ENCODE assay signal across 8 cellular contexts in the genomic region with DNA sequence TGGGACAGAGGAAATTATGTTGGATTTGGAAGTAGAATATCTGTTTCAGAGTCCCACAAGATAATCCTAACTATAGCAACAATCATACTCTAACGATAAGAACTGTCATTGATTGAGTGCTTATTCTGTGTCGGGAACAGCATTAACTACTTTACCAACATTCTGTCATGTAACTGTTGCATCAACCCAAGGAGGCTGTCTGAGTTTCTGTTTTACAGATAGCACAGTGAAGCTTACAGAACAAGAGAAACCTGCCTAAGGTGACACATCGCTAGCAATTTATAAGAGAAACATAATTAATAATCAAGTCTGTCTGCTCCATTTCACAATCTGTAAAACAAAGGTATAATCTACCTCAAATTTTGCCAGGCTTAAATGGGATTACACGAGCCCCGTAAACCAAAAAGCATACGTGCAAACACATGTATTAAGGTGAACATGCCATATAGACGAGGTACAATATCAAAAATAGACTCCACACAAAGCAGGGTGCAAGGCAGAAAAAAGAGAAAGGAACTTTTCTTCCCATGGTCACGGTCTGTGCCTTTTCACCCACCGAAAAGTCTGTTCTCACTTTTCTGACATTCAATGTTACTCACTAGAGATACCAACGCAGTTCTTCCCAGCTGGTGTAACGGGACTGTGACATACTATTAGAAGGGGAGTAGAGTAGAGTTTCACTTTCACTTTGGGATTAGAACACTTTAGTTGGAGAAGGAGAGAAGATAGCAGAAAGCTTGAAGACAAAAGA. TPM values are rescaled to one million over a fixed set of nuclear protein-coding genes. Genes with fewer than 3 reads are reported as not detected.
A peak's percentile ranks its signal among the peaks of the same experiment; 100 is the strongest.
DNase-seq lines count a peak whose midpoint lies in the region; ATAC-seq, FAIRE-seq and TF ChIP-seq lines count a peak whose summit lies in the region.

No MANE protein-coding gene starts in this region.

- no peaks in the 10 kb centered on the region for H3K36me3 ChIP-seq in transverse colon

- no peaks in the 10 kb centered on the region for H3K9me3 ChIP-seq in transverse colon

- CTCF ChIA-PET in activated CD4-positive, alpha-beta T cell treated with anti-CD3 and anti-CD28 coated beads, Interleukin-2, amount 10 ng/mL, durations not matched to agents 7 days and 5 days (lab: Charles Lee): no interaction called here
- CTCF ChIA-PET in activated CD4-positive, alpha-beta memory T cell treated with anti-CD3 and anti-CD28 coated beads, Interleukin-2, amount 10 ng/mL, durations not matched to agents 7 days and 5 days (lab: Charles Lee): no interaction called here

- peak; percentile 23 for DNase-seq in activated CD4-positive, alpha-beta T cell treated with anti-CD3 and anti-CD28 coated beads, Interleukin-2, amount 10 ng/mL, durations not matched to agents 7 days and 5 days
- DNase-seq in activated CD4-positive, alpha-beta T cell treated with anti-CD3 and anti-CD28 coated beads, Interleukin-2, amount 50 U/mL, for 1 hour: no peak
- DNase-seq in activated CD4-positive, alpha-beta memory T cell treated with anti-CD3 and anti-CD28 coated beads, Interleukin-2, amount 10 ng/mL, durations not matched to agents 7 days and 5 days: no peak
- DNase-seq in kidney tubule cell (ENCODE audit: low spot score) (peak; percentile 42), transverse colon (no peak), NCI-H1105 treated with DMSO at 0.1 percent for 48 hours (lab: John Stamatoyannopoulos, UW) (no peak), GM12892 (ENCODE audit: insufficient read length) (no peak)

- peak overlapping the region; percentile 37 to 71 (median 62) for H3K27ac ChIP-seq in transverse colon

- no peak for TF ChIP-seq EP300 in transverse colon (IDR thresholded peaks at IDR 0.05; ENCODE audit: low read depth)

- H3K4me3 ChIP-seq in transverse colon: peak overlapping the region; percentile 14 to 50 (median 20)

- TF ChIP-seq POLR2A in transverse colon (IDR thresholded peaks at IDR 0.05): no peak
- no peak for TF ChIP-seq POLR2A in GM12892 (IDR thresholded peaks at IDR 0.05; ENCODE audit: low read depth, low read length)

- peak overlapping the region; percentile 66 for H3K4me3 Mint-ChIP-seq in activated CD4-positive, alpha-beta T cell treated with anti-CD3 and anti-CD28 coated beads, Interleukin-2, amount 10 ng/mL, durations not matched to agents 7 days and 5 days
- H3K4me3 Mint-ChIP-seq in activated CD4-positive, alpha-beta memory T cell treated with anti-CD3 and anti-CD28 coated beads, Interleukin-2, amount 10 ng/mL, durations not matched to agents 7 days and 5 days: peak overlapping the region; percentile 42

- H3K27ac Mint-ChIP-seq in activated CD4-positive, alpha-beta T cell treated with anti-CD3 and anti-CD28 coated beads, Interleukin-2, amount 10 ng/mL, durations not matched to agents 7 days and 5 days: peak overlapping the region; percentile 83
- H3K27ac Mint-ChIP-seq in activated CD4-positive, alpha-beta memory T cell treated with anti-CD3 and anti-CD28 coated beads, Interleukin-2, amount 10 ng/mL, durations not matched to agents 7 days and 5 days: no peak overlapping the region

- WGBS in transverse colon (ENCODE audit: low coverage in 1 of 2), 2 donors: 47 to 60% methylated on average over 11 of the region's 11 CpGs

- no peaks in the 10 kb centered on the region for H3K27me3 Mint-ChIP-seq in activated CD4-positive, alpha-beta T cell treated with anti-CD3 and anti-CD28 coated beads, Interleukin-2, amount 10 ng/mL, durations not matched to agents 7 days and 5 days
- no peaks in the 10 kb centered on the region for H3K27me3 Mint-ChIP-seq in activated CD4-positive, alpha-beta memory T cell treated with anti-CD3 and anti-CD28 coated beads, Interleukin-2, amount 10 ng/mL, durations not matched to agents 7 days and 5 days

- no peaks in the 10 kb centered on the region for H3K27me3 ChIP-seq in transverse colon

- intact Hi-C loops in transverse colon (cut with DNase I; ENCODE audit: low total_unique reads): no loop called here

- FAIRE-seq in GM12892 (lab: Jason Lieb, UNC): no peak

- no peak for TF ChIP-seq CTCF in transverse colon (IDR thresholded peaks at IDR 0.05)

- POLR2A ChIA-PET in activated CD4-positive, alpha-beta T cell treated with anti-CD3 and anti-CD28 coated beads, Interleukin-2, amount 10 ng/mL, durations not matched to agents 7 days and 5 days (lab: Charles Lee): no interaction called here
- POLR2A ChIA-PET in activated CD4-positive, alpha-beta memory T cell treated with anti-CD3 and anti-CD28 coated beads, Interleukin-2, amount 10 ng/mL, durations not matched to agents 7 days and 5 days (lab: Charles Lee): no interaction called here

- no peak for ATAC-seq in GM18873 (IDR thresholded peaks at IDR 0.05; ENCODE audit: low FRiP score, unreplicated experiment)

- H3K4me1 Mint-ChIP-seq in activated CD4-positive, alpha-beta T cell treated with anti-CD3 and anti-CD28 coated beads, Interleukin-2, amount 10 ng/mL, durations not matched to agents 7 days and 5 days: peaks cover 11% of the 10 kb centered on the region
- peaks cover 5% of the 10 kb centered on the region for H3K4me1 Mint-ChIP-seq in activated CD4-positive, alpha-beta memory T cell treated with anti-CD3 and anti-CD28 coated beads, Interleukin-2, amount 10 ng/mL, durations not matched to agents 7 days and 5 days

- in situ Hi-C loops in transverse colon (cut with MboI; ENCODE audit: low pct_ligation_motif_present in 1 of 4, low pct_unique_long_range_greater_than_20kb in 1 of 4, low sequenced_read_pairs in 3 of 4): no loop called here

- H3K36me3 Mint-ChIP-seq in activated CD4-positive, alpha-beta T cell treated with anti-CD3 and anti-CD28 coated beads, Interleukin-2, amount 10 ng/mL, durations not matched to agents 7 days and 5 days (ENCODE audit: low read depth): no peaks in the 10 kb centered on the region
- H3K36me3 Mint-ChIP-seq in activated CD4-positive, alpha-beta memory T cell treated with anti-CD3 and anti-CD28 coated beads, Interleukin-2, amount 10 ng/mL, durations not matched to agents 7 days and 5 days (ENCODE audit: low read depth): no peaks in the 10 kb centered on the region

- H3K4me1 ChIP-seq in transverse colon: peaks cover 0 to 15% (median 4%) of the 10 kb centered on the region in 4 donors

- H3K9me3 Mint-ChIP-seq in activated CD4-positive, alpha-beta T cell treated with anti-CD3 and anti-CD28 coated beads, Interleukin-2, amount 10 ng/mL, durations not matched to agents 7 days and 5 days: no peaks in the 10 kb centered on the region
- no peaks in the 10 kb centered on the region for H3K9me3 Mint-ChIP-seq in activated CD4-positive, alpha-beta memory T cell treated with anti-CD3 and anti-CD28 coated beads, Interleukin-2, amount 10 ng/mL, durations not matched to agents 7 days and 5 days

RNA-seq across cellular contexts. Expression of a gene that starts 37.2 kb away (rescaled TPM):
- total RNA-seq in activated CD4-positive, alpha-beta T cell treated with anti-CD3 and anti-CD28 coated beads, Interleukin-2, amount 10 ng/mL, durations not matched to agents 7 days and 5 days: under 1 TPM; 0.50 to 0.56 TPM
- under 1 TPM; 0.25 to 0.45 TPM for total RNA-seq in activated CD4-positive, alpha-beta memory T cell treated with anti-CD3 and anti-CD28 coated beads, Interleukin-2, amount 10 ng/mL, durations not matched to agents 7 days and 5 days
- total RNA-seq in transverse colon: 10 to 100 TPM; 22.8 to 65.5 (median 42.0) TPM
- 0.25 TPM for polyA plus RNA-seq in GM12892 (2012; ENCODE audit: missing spikeins)

Comparison
In these comparisons a context has a peak if more than half of its experiments do, and no peak if none do; other contexts are left out.
1. DNase-seq: peak in activated CD4-positive, alpha-beta T cell treated with anti-CD3 and anti-CD28 coated beads, Interleukin-2, amount 10 ng/mL, durations not matched to agents 7 days and 5 days (single experiment) and kidney tubule cell (single experiment); none in activated CD4-positive, alpha-beta T cell treated with anti-CD3 and anti-CD28 coated beads, Interleukin-2, amount 50 U/mL, for 1 hour (single experiment), activated CD4-positive, alpha-beta memory T cell treated with anti-CD3 and anti-CD28 coated beads, Interleukin-2, amount 10 ng/mL, durations not matched to agents 7 days and 5 days (single experiment), transverse colon (single experiment), NCI-H1105 treated with DMSO at 0.1 percent for 48 hours (single experiment) and GM12892 (single experiment).
2. RNA of a gene that starts 37.2 kb away (total RNA-seq): 22.8 to 65.5 TPM in transverse colon; 0.50 to 0.56 TPM in activated CD4-positive, alpha-beta T cell treated with anti-CD3 and anti-CD28 coated beads, Interleukin-2, amount 10 ng/mL, durations not matched to agents 7 days and 5 days and 0.25 to 0.45 TPM in activated CD4-positive, alpha-beta memory T cell treated with anti-CD3 and anti-CD28 coated beads, Interleukin-2, amount 10 ng/mL, durations not matched to agents 7 days and 5 days; every median in the first group is over 10 times any median in the second.